31 cellular contexts compared by ENCODE assay signal in genomic region chr20:51208162-51208561, GRCh38.
"Had no signal": no experiment of that assay in that cellular context is flagged by ENCODE, and none has a peak within 500 bp of the region (broad histone marks: within the 10 kb centered on the region; RNA-seq: fewer than 3 reads in every experiment).

No MANE protein-coding gene starts in this region.

- H3K9me3 ChIP-seq: esophagus squamous epithelium, gastroesophageal sphincter had no signal

- FAIRE-seq: astrocyte, bronchial epithelial cell, colon, endometrium, endothelial cell of umbilical vein had no signal

- DNase-seq: activated CD4-positive, alpha-beta memory T cell treated with anti-CD3 and anti-CD28 coated beads for 36 hours; activated CD4-positive, alpha-beta T cell treated with anti-CD3 and anti-CD28 coated beads for 36 hours; activated CD4-positive, alpha-beta T cell treated with anti-CD3 and anti-CD28 coated beads, Interleukin-2, amount 10 ng/mL, durations not matched to agents 24 days and 14 days; activated CD4-positive, CD25-positive, alpha-beta regulatory T cell; activated CD4-positive, CD25-positive, alpha-beta regulatory T cell treated with anti-CD3 and anti-CD28 coated beads, Interleukin-2, amount 50 U/mL, for 72 hours; activated effector memory CD4-positive, alpha-beta T cell treated with Interleukin-2 at 50 U/mL for 16 hours; activated gamma-delta T cell treated with Interleukin-2 at 50 U/mL for 16 hours; activated naive CD4-positive, alpha-beta T cell treated with anti-CD3 and anti-CD28 coated beads, Interleukin-2, amount 50 U/mL, for 16 hours; activated naive CD4-positive, alpha-beta T cell treated with Interleukin-2 at 50 U/mL for 16 hours; activated T-cell treated with anti-CD3 and anti-CD28 coated beads, Interleukin-2, amount 50 U/mL, for 4 hours; amniotic stem cell; anterior cingulate cortex; brain microvascular endothelial cell; caudate nucleus; cortex of kidney; dermis blood vessel endothelial cell; effector CD4-positive, alpha-beta T cell; effector memory CD8-positive, alpha-beta T cell; esophagus squamous epithelium; foreskin melanocyte; head of caudate nucleus; T-helper 2 cell had no signal

- H3K9me3 Mint-ChIP-seq: activated CD4-positive, alpha-beta memory T cell treated with anti-CD3 and anti-CD28 coated beads for 36 hours; activated CD4-positive, alpha-beta T cell treated with anti-CD3 and anti-CD28 coated beads, Interleukin-2, amount 10 ng/mL, durations not matched to agents 24 days and 14 days; activated T-cell treated with anti-CD3 and anti-CD28 coated beads, Interleukin-2, amount 50 U/mL, for 4 hours; activated T-helper 17 cell treated with anti-CD3 and anti-CD28 coated beads, Interleukin-2, amount 50 U/mL, for 72 hours; effector memory CD8-positive, alpha-beta T cell had no signal

- H3K27me3 ChIP-seq: brain microvascular endothelial cell, esophagus squamous epithelium had no signal

- H3K27ac Mint-ChIP-seq: activated CD4-positive, alpha-beta memory T cell treated with anti-CD3 and anti-CD28 coated beads for 36 hours; activated CD4-positive, alpha-beta T cell treated with anti-CD3 and anti-CD28 coated beads for 36 hours; activated CD4-positive, alpha-beta T cell treated with anti-CD3 and anti-CD28 coated beads, Interleukin-2, amount 10 ng/mL, durations not matched to agents 24 days and 14 days; activated naive CD8-positive, alpha-beta T cell; activated T-helper 17 cell treated with anti-CD3 and anti-CD28 coated beads, Interleukin-2, amount 50 U/mL, for 72 hours; effector memory CD8-positive, alpha-beta T cell had no signal

- H3K4me1 ChIP-seq: gastroesophageal sphincter had no signal

- H3K36me3 Mint-ChIP-seq: activated CD4-positive, alpha-beta memory T cell treated with anti-CD3 and anti-CD28 coated beads for 36 hours; activated naive CD8-positive, alpha-beta T cell had no signal

- H3K27ac ChIP-seq: brain microvascular endothelial cell, epithelial cell of prostate, esophagus squamous epithelium, gastroesophageal sphincter had no signal

- H3K4me3 Mint-ChIP-seq: activated CD4-positive, alpha-beta memory T cell treated with anti-CD3 and anti-CD28 coated beads for 36 hours; activated CD4-positive, alpha-beta T cell treated with anti-CD3 and anti-CD28 coated beads for 36 hours; activated CD4-positive, alpha-beta T cell treated with anti-CD3 and anti-CD28 coated beads, Interleukin-2, amount 10 ng/mL, durations not matched to agents 24 days and 14 days; activated naive CD8-positive, alpha-beta T cell; activated T-cell treated with anti-CD3 and anti-CD28 coated beads, Interleukin-2, amount 50 U/mL, for 4 hours; activated T-helper 17 cell treated with anti-CD3 and anti-CD28 coated beads, Interleukin-2, amount 50 U/mL, for 72 hours; effector memory CD8-positive, alpha-beta T cell had no signal

- ATAC-seq: activated CD4-positive, alpha-beta T cell treated with anti-CD3 and anti-CD28 coated beads for 36 hours; activated T-cell treated with anti-CD3 and anti-CD28 coated beads, Interleukin-2, amount 50 U/mL, for 4 hours; activated T-helper 17 cell treated with anti-CD3 and anti-CD28 coated beads, Interleukin-2, amount 50 U/mL, for 72 hours; effector memory CD8-positive, alpha-beta T cell; gastroesophageal sphincter had no signal

- H3K4me1 Mint-ChIP-seq: activated CD4-positive, alpha-beta T cell treated with anti-CD3 and anti-CD28 coated beads for 36 hours; activated CD4-positive, alpha-beta T cell treated with anti-CD3 and anti-CD28 coated beads, Interleukin-2, amount 10 ng/mL, durations not matched to agents 24 days and 14 days; activated T-helper 17 cell treated with anti-CD3 and anti-CD28 coated beads, Interleukin-2, amount 50 U/mL, for 72 hours had no signal

- H3K36me3 ChIP-seq: brain microvascular endothelial cell, esophagus squamous epithelium, gastroesophageal sphincter had no signal

- H3K4me3 ChIP-seq: esophagus squamous epithelium, gastroesophageal sphincter had no signal
